Comparison of ENCODE assay signal across 33 cellular contexts in genomic region chr2:7333970-7334493, GRCh38.
"Had no signal": no experiment of that assay in that cellular context is flagged by ENCODE, and none has a peak within 500 bp of the region (broad histone marks: within the 10 kb centered on the region; RNA-seq: fewer than 3 reads in every experiment).

No MANE protein-coding gene starts in this region.

- DNase-seq: activated CD4-positive, alpha-beta memory T cell treated with anti-CD3 and anti-CD28 coated beads for 36 hours; activated CD4-positive, alpha-beta T cell treated with anti-CD3 and anti-CD28 coated beads for 36 hours; activated CD4-positive, alpha-beta T cell treated with anti-CD3 and anti-CD28 coated beads, Interleukin-2, amount 10 ng/mL, durations not matched to agents 24 days and 14 days; activated CD4-positive, CD25-positive, alpha-beta regulatory T cell; activated CD4-positive, CD25-positive, alpha-beta regulatory T cell treated with anti-CD3 and anti-CD28 coated beads, Interleukin-2, amount 50 U/mL, for 72 hours; activated CD8-positive, alpha-beta memory T cell treated with anti-CD3 and anti-CD28 coated beads, Interleukin-2, amount 10 ng/mL, durations not matched to agents 7 days and 5 days; activated CD8-positive, alpha-beta memory T cell treated with anti-CD3 and anti-CD28 coated beads, Interleukin-2, amount 50 U/mL, for 4 hours; activated CD8-positive, alpha-beta T cell treated with anti-CD3 and anti-CD28 coated beads, Interleukin-2, amount 10 ng/mL, durations not matched to agents 7 days and 5 days; activated gamma-delta T cell; activated naive CD4-positive, alpha-beta T cell; activated naive CD4-positive, alpha-beta T cell treated with anti-CD3 and anti-CD28 coated beads, Interleukin-2, amount 10 ng/mL, durations not matched to agents 7 days and 5 days; activated naive CD8-positive, alpha-beta T cell treated with anti-CD3 and anti-CD28 coated beads, Interleukin-2, amount 10 ng/mL, durations not matched to agents 7 days and 5 days; activated T-cell treated with anti-CD3 and anti-CD28 coated beads, Interleukin-2, amount 50 U/mL, for 24 hours; activated T-cell treated with anti-CD3 and anti-CD28 coated beads, Interleukin-2, amount 50 U/mL, for 72 hours; amniotic stem cell; anterior cingulate cortex; brain microvascular endothelial cell; dorsolateral prefrontal cortex; effector memory CD4-positive, alpha-beta T cell; endodermal cell; erythroblast; gastrocnemius medialis; glutamatergic neuron; heart left ventricle; T-helper 2 cell had no signal

- H3K27ac Mint-ChIP-seq: activated CD4-positive, alpha-beta memory T cell treated with anti-CD3 and anti-CD28 coated beads for 36 hours; activated CD4-positive, alpha-beta T cell treated with anti-CD3 and anti-CD28 coated beads for 36 hours; activated CD4-positive, alpha-beta T cell treated with anti-CD3 and anti-CD28 coated beads, Interleukin-2, amount 10 ng/mL, durations not matched to agents 24 days and 14 days; activated CD8-positive, alpha-beta memory T cell treated with anti-CD3 and anti-CD28 coated beads, Interleukin-2, amount 10 ng/mL, durations not matched to agents 7 days and 5 days; activated CD8-positive, alpha-beta T cell treated with anti-CD3 and anti-CD28 coated beads, Interleukin-2, amount 10 ng/mL, durations not matched to agents 7 days and 5 days; activated naive CD4-positive, alpha-beta T cell treated with anti-CD3 and anti-CD28 coated beads, Interleukin-2, amount 10 ng/mL, durations not matched to agents 7 days and 5 days; activated naive CD4-positive, alpha-beta T cell treated with anti-CD3 and anti-CD28 coated beads, Interleukin-2, amount 50 U/mL, for 72 hours; activated naive CD8-positive, alpha-beta T cell treated with anti-CD3 and anti-CD28 coated beads, Interleukin-2, amount 10 ng/mL, durations not matched to agents 7 days and 5 days; activated T-cell treated with anti-CD3 and anti-CD28 coated beads, Interleukin-2, amount 50 U/mL, for 24 hours; activated T-cell treated with anti-CD3 and anti-CD28 coated beads, Interleukin-2, amount 50 U/mL, for 72 hours; dendritic cell treated with granulocyte-macrophage colony-stimulating factor and Interleukin-4, amounts not matched to agents 40 ng/mL and 50 ng/mL, for 4 days; endodermal cell had no signal

- H3K9me3 Mint-ChIP-seq: activated CD4-positive, alpha-beta memory T cell treated with anti-CD3 and anti-CD28 coated beads for 36 hours; activated naive CD4-positive, alpha-beta T cell treated with anti-CD3 and anti-CD28 coated beads, Interleukin-2, amount 10 ng/mL, durations not matched to agents 7 days and 5 days; activated T-cell treated with anti-CD3 and anti-CD28 coated beads, Interleukin-2, amount 50 U/mL, for 24 hours; central memory CD8-positive, alpha-beta T cell; endodermal cell had no signal

- FAIRE-seq: astrocyte, bronchial epithelial cell had no signal

- H3K4me1 ChIP-seq: esophagus muscularis mucosa, foreskin keratinocyte, gastrocnemius medialis, heart left ventricle had no signal

- H3K27ac ChIP-seq: brain microvascular endothelial cell, coronary artery, dorsolateral prefrontal cortex, esophagus muscularis mucosa, foreskin keratinocyte, gastrocnemius medialis, heart left ventricle had no signal

- H3K36me3 ChIP-seq: brain microvascular endothelial cell, esophagus muscularis mucosa, gastrocnemius medialis, heart left ventricle had no signal

- H3K4me3 Mint-ChIP-seq: activated CD4-positive, alpha-beta memory T cell treated with anti-CD3 and anti-CD28 coated beads for 36 hours; activated CD4-positive, alpha-beta T cell treated with anti-CD3 and anti-CD28 coated beads for 36 hours; activated CD4-positive, alpha-beta T cell treated with anti-CD3 and anti-CD28 coated beads, Interleukin-2, amount 10 ng/mL, durations not matched to agents 24 days and 14 days; activated CD8-positive, alpha-beta memory T cell treated with anti-CD3 and anti-CD28 coated beads, Interleukin-2, amount 10 ng/mL, durations not matched to agents 7 days and 5 days; activated CD8-positive, alpha-beta T cell treated with anti-CD3 and anti-CD28 coated beads, Interleukin-2, amount 10 ng/mL, durations not matched to agents 7 days and 5 days; activated naive CD4-positive, alpha-beta T cell treated with anti-CD3 and anti-CD28 coated beads, Interleukin-2, amount 10 ng/mL, durations not matched to agents 7 days and 5 days; activated naive CD8-positive, alpha-beta T cell treated with anti-CD3 and anti-CD28 coated beads, Interleukin-2, amount 10 ng/mL, durations not matched to agents 7 days and 5 days; activated T-cell treated with anti-CD3 and anti-CD28 coated beads, Interleukin-2, amount 50 U/mL, for 24 hours; activated T-cell treated with anti-CD3 and anti-CD28 coated beads, Interleukin-2, amount 50 U/mL, for 72 hours; central memory CD8-positive, alpha-beta T cell; dendritic cell treated with granulocyte-macrophage colony-stimulating factor and Interleukin-4, amounts not matched to agents 40 ng/mL and 50 ng/mL, for 4 days; endodermal cell had no signal

- H3K27me3 ChIP-seq: brain microvascular endothelial cell, dorsolateral prefrontal cortex, foreskin keratinocyte, gastrocnemius medialis had no signal

- H3K36me3 Mint-ChIP-seq: activated CD4-positive, alpha-beta memory T cell treated with anti-CD3 and anti-CD28 coated beads for 36 hours; activated CD8-positive, alpha-beta memory T cell treated with anti-CD3 and anti-CD28 coated beads, Interleukin-2, amount 10 ng/mL, durations not matched to agents 7 days and 5 days; activated naive CD4-positive, alpha-beta T cell treated with anti-CD3 and anti-CD28 coated beads, Interleukin-2, amount 10 ng/mL, durations not matched to agents 7 days and 5 days; activated naive CD4-positive, alpha-beta T cell treated with anti-CD3 and anti-CD28 coated beads, Interleukin-2, amount 50 U/mL, for 72 hours; activated naive CD8-positive, alpha-beta T cell treated with anti-CD3 and anti-CD28 coated beads, Interleukin-2, amount 10 ng/mL, durations not matched to agents 7 days and 5 days had no signal

- ATAC-seq: activated CD4-positive, alpha-beta T cell treated with anti-CD3 and anti-CD28 coated beads for 36 hours; activated CD8-positive, alpha-beta memory T cell treated with anti-CD3 and anti-CD28 coated beads, Interleukin-2, amount 10 ng/mL, durations not matched to agents 7 days and 5 days; activated CD8-positive, alpha-beta T cell treated with anti-CD3 and anti-CD28 coated beads, Interleukin-2, amount 10 ng/mL, durations not matched to agents 7 days and 5 days; activated naive CD4-positive, alpha-beta T cell treated with anti-CD3 and anti-CD28 coated beads, Interleukin-2, amount 50 U/mL, for 72 hours; activated T-cell treated with anti-CD3 and anti-CD28 coated beads, Interleukin-2, amount 50 U/mL, for 72 hours; gastrocnemius medialis; heart left ventricle had no signal

- H3K4me3 ChIP-seq: coronary artery, dorsolateral prefrontal cortex, esophagus muscularis mucosa, gastrocnemius medialis, heart left ventricle had no signal

- H3K9me3 ChIP-seq: esophagus muscularis mucosa, gastrocnemius medialis, heart left ventricle had no signal

- H3K4me1 Mint-ChIP-seq: activated CD4-positive, alpha-beta T cell treated with anti-CD3 and anti-CD28 coated beads for 36 hours; activated CD4-positive, alpha-beta T cell treated with anti-CD3 and anti-CD28 coated beads, Interleukin-2, amount 10 ng/mL, durations not matched to agents 24 days and 14 days; activated CD8-positive, alpha-beta memory T cell treated with anti-CD3 and anti-CD28 coated beads, Interleukin-2, amount 10 ng/mL, durations not matched to agents 7 days and 5 days; activated naive CD4-positive, alpha-beta T cell treated with anti-CD3 and anti-CD28 coated beads, Interleukin-2, amount 10 ng/mL, durations not matched to agents 7 days and 5 days; activated naive CD8-positive, alpha-beta T cell treated with anti-CD3 and anti-CD28 coated beads, Interleukin-2, amount 10 ng/mL, durations not matched to agents 7 days and 5 days; central memory CD8-positive, alpha-beta T cell had no signal
